27 cellular contexts compared by ENCODE assay signal in the genomic region with DNA sequence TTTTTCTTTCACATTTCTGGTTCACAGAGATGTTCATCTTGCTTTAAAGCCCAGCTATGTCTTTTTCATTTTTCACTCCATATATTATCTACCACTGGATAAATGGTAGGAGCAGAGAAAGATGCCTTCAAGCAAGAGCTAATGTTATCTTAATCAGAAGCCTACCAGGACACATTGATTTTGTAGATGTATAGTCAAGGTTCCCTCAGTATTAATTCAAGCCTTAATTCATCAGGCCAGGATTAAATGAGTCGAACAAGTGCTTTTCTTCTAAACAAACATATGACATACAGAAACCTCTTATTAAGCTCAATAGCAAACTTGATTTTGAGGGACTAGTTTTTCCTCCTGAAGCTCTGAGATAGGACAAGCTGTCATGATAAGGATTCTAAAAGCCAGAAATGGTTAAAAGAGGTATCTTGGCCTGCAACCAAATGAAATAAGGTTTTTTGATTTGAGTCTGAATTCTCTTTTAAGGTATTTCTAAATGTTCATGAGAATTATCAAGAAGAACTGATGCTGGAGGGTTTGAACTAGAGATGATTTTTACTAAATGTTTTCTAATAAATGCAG.
"Had no signal": no experiment of that assay in that cellular context is flagged by ENCODE, and none has a peak within 500 bp of the region (broad histone marks: within the 10 kb centered on the region; RNA-seq: fewer than 3 reads in every experiment).

No MANE protein-coding gene starts in this region.

- H3K4me3 ChIP-seq: lower lobe of right lung, right atrium auricular region, right lobe of liver, skin epidermis, stomach, testis, thyroid gland, transverse colon, upper lobe of left lung, vagina had no signal

- ATAC-seq: left cardiac atrium; left lobe of liver; left ventricle myocardium superior; lower lobe of right lung; naive thymus-derived CD8-positive, alpha-beta T cell; right lobe of liver; stimulated activated naive B cell treated with anti-CD40 and anti-IgM and Interleukin-4, amounts not matched to agents 10 μg/mL and 1 μg/mL and 100 μg/mL, for 72 hours; stimulated activated naive CD8-positive, alpha-beta T cell treated with anti-CD3 and anti-CD28 coated beads, Interleukin-15, Interleukin-2, amounts not matched to agents 100 U/mL and 50 U/mL, for 24 hours had no signal

- DNase-seq: hippocampal formation; kidney glomerular epithelial cell; left cardiac atrium; left ventricle myocardium superior; lower lobe of right lung; mammary epithelial cell; mesenchymal stem cell; naive thymus-derived CD8-positive, alpha-beta T cell; nucleus accumbens; right lobe of liver; stimulated activated CD4-positive, alpha-beta T cell treated with anti-CD3 and anti-CD28 coated beads, Interleukin-12 subunit alpha, Interleukin-12 subunit beta, amount 100 ng/mL, for 4 hours; stimulated activated CD4-positive, alpha-beta T cell treated with anti-CD3 and anti-CD28 coated beads, Interleukin-15, amount 100 ng/mL, for 24 hours; stimulated activated CD4-positive, alpha-beta T cell treated with anti-CD3 and anti-CD28 coated beads, Interleukin-2, amount 100 ng/mL, for 24 hours; stimulated activated CD4-positive, alpha-beta T cell treated with anti-CD3 and anti-CD28 coated beads, Interleukin-4, amount 100 ng/mL, for 1 hour; stimulated activated naive B cell treated with anti-CD40 and anti-IgM and Interleukin-4, amounts not matched to agents 10 μg/mL and 1 μg/mL and 100 μg/mL, for 72 hours; stimulated activated naive CD8-positive, alpha-beta T cell treated with anti-CD3 and anti-CD28 coated beads, Interleukin-15, Interleukin-2, amounts not matched to agents 100 U/mL and 50 U/mL, for 24 hours; stomach; testis; thyroid gland; transverse colon; upper lobe of left lung had no signal

- H3K27me3 ChIP-seq: right atrium auricular region, right lobe of liver, stomach, testis, thyroid gland, transverse colon, upper lobe of left lung, vagina had no signal

- H3K4me1 ChIP-seq: lower lobe of right lung, parathyroid adenoma, right atrium auricular region, right lobe of liver, stomach, testis, thyroid gland, transverse colon, upper lobe of left lung, vagina had no signal

- FAIRE-seq: keratinocyte had no signal

- H3K36me3 ChIP-seq: lower lobe of right lung, right atrium auricular region, stomach, thyroid gland, transverse colon, upper lobe of left lung, vagina had no signal

- H3K9me3 ChIP-seq: lower lobe of right lung, right atrium auricular region, right lobe of liver, stomach, testis, thyroid gland, transverse colon, upper lobe of left lung, vagina had no signal

- H3K27ac ChIP-seq: lower lobe of right lung, parathyroid adenoma, right atrium auricular region, right lobe of liver, skin epidermis, stomach, testis, thyroid gland, transverse colon, upper lobe of left lung, vagina had no signal
